Comparison of ENCODE assay signal across 8 cellular contexts in genomic region chr14:77123381-77124344, GRCh38. TPM values are rescaled to one million over a fixed set of nuclear protein-coding genes. Genes with fewer than 3 reads are reported as not detected.
DNase-seq lines count a peak whose midpoint lies in the region; ATAC-seq and TF ChIP-seq lines count a peak whose summit lies in the region.

No MANE protein-coding gene starts in this region.

- H3K9me3 ChIP-seq in ovary: no peaks in the 10 kb centered on the region

- H3K4me1 ChIP-seq in ovary (ENCODE audit: insufficient read depth): no peaks in the 10 kb centered on the region

- H3K27me3 Mint-ChIP-seq in HFFc6 (ENCODE audit: insufficient read depth) (peaks cover 15% of the 10 kb centered on the region), progenitor cell of endocrine pancreas (peaks cover 61% of the 10 kb centered on the region)
- peaks cover 36% of the 10 kb centered on the region for H3K27me3 Mint-ChIP-seq in T-helper 2 cell treated with Interferon-gamma antibody and Interleukin-4, amounts not matched to agents 5 μg/mL and 100 μg/mL, for 36 hours (ENCODE audit: low read depth)

- no peak for TF ChIP-seq CTCF in 22Rv1 (IDR thresholded peaks at IDR 0.05)
- no peak for TF ChIP-seq CTCF in HFFc6 (IDR thresholded peaks at IDR 0.05)
- no peak for TF ChIP-seq CTCF in progenitor cell of endocrine pancreas (IDR thresholded peaks at IDR 0.05; ENCODE audit: unreplicated experiment)
- TF ChIP-seq CTCF in ovary (IDR thresholded peaks at IDR 0.05): no peak

- WGBS in ovary, 3 donors: 85 to 89% (median 89%) methylated on average over 9 of the region's 9 CpGs

- intact Hi-C loops in ovary (cut with DNase I): no loop called here

- no peaks in the 10 kb centered on the region for H3K27me3 ChIP-seq in ovary

- no peak overlapping the region for H3K4me3 ChIP-seq in ovary

- no peak for TF ChIP-seq EP300 in ovary (IDR thresholded peaks at IDR 0.05)

- no peak for TF ChIP-seq POLR2A in ovary (IDR thresholded peaks at IDR 0.05)

- H3K4me3 Mint-ChIP-seq in HFFc6: peak overlapping the region; percentile 74; the same call in 1 of the 2 replicates
- H3K4me3 Mint-ChIP-seq in T-helper 2 cell treated with Interferon-gamma antibody and Interleukin-4, amounts not matched to agents 5 μg/mL and 100 μg/mL, for 36 hours: peak overlapping the region; percentile 71
- H3K4me3 Mint-ChIP-seq in progenitor cell of endocrine pancreas (ENCODE audit: low read depth): no peak overlapping the region

- DNase-seq in HFFc6: no peak
- no peak for DNase-seq in T-helper 2 cell treated with Interferon-gamma antibody and Interleukin-4, amounts not matched to agents 5 μg/mL and 100 μg/mL, for 36 hours (ENCODE audit: low spot score)
- peak; percentile 91 for DNase-seq in islet precursor cell
- peak in 36 of 49 donors; percentile 11 to 91 (median 48) for DNase-seq in substantia nigra (lab: John Stamatoyannopoulos, UW)
- no peak for DNase-seq in progenitor cell of endocrine pancreas (ENCODE audit: low spot score, unreplicated experiment)
- no peak for DNase-seq in ovary

- no peak overlapping the region for H3K27ac Mint-ChIP-seq in HFFc6
- no peak overlapping the region for H3K27ac Mint-ChIP-seq in T-helper 2 cell treated with Interferon-gamma antibody and Interleukin-4, amounts not matched to agents 5 μg/mL and 100 μg/mL, for 36 hours
- H3K27ac Mint-ChIP-seq in progenitor cell of endocrine pancreas: no peak overlapping the region

- peak overlapping the region; percentile 59 for H3K27ac ChIP-seq in 22Rv1
- H3K27ac ChIP-seq in substantia nigra (ENCODE audit: low read depth, low read length, poor library complexity, severe bottlenecking): peak overlapping the region; percentile 58
- H3K27ac ChIP-seq in ovary: no peak overlapping the region

- peaks cover 5% of the 10 kb centered on the region; the same call in 1 of the 2 replicates for H3K4me1 Mint-ChIP-seq in HFFc6 (ENCODE audit: low read depth)
- peaks cover 19% of the 10 kb centered on the region for H3K4me1 Mint-ChIP-seq in T-helper 2 cell treated with Interferon-gamma antibody and Interleukin-4, amounts not matched to agents 5 μg/mL and 100 μg/mL, for 36 hours (ENCODE audit: low read depth)
- peaks cover 4% of the 10 kb centered on the region for H3K4me1 Mint-ChIP-seq in progenitor cell of endocrine pancreas (ENCODE audit: low read depth)

- no peak for ATAC-seq in GM18868 (IDR thresholded peaks at IDR 0.05; ENCODE audit: unreplicated experiment)

- H3K36me3 Mint-ChIP-seq in HFFc6 (ENCODE audit: low read depth) (no peaks in the 10 kb centered on the region), progenitor cell of endocrine pancreas (ENCODE audit: insufficient read depth) (peaks cover 2% of the 10 kb centered on the region)
- H3K36me3 Mint-ChIP-seq in T-helper 2 cell treated with Interferon-gamma antibody and Interleukin-4, amounts not matched to agents 5 μg/mL and 100 μg/mL, for 36 hours (ENCODE audit: low read depth): no peaks in the 10 kb centered on the region

- no peaks in the 10 kb centered on the region for H3K36me3 ChIP-seq in ovary

- H3K9me3 Mint-ChIP-seq in HFFc6 (no peaks in the 10 kb centered on the region), progenitor cell of endocrine pancreas (ENCODE audit: low read depth) (no peaks in the 10 kb centered on the region)
- H3K9me3 Mint-ChIP-seq in T-helper 2 cell treated with Interferon-gamma antibody and Interleukin-4, amounts not matched to agents 5 μg/mL and 100 μg/mL, for 36 hours: no peaks in the 10 kb centered on the region

RNA-seq across cellular contexts. Expression of gene ZDHHC22, which starts 17.9 kb away (rescaled TPM):
- not detected for total RNA-seq in HFFc6 (2021; fragmentation: NEBNext Ultra II Directional; extraction: Animal tissue kit (Norgen Biotek cat#: 25700))
- 0.13 and 0.14 TPM in 2 replicates for total RNA-seq in progenitor cell of endocrine pancreas
- total RNA-seq in ovary: not detected
- polyA plus RNA-seq in ovary: under 1 TPM in 1 of 2 donors, not detected in 1; 0.02 TPM

RNA-seq across cellular contexts. Expression of gene CIPC, which starts 25.6 kb away (rescaled TPM):
- 10 to 100 TPM in 4 of 6 experiments, 1 to 10 TPM in 2; 9.1 to 12.5 (median 11.5) TPM for total RNA-seq in HFFc6 (2021; fragmentation: NEBNext Ultra II Directional; extraction: Animal tissue kit (Norgen Biotek cat#: 25700))
- total RNA-seq in progenitor cell of endocrine pancreas (25.2 and 25.6 TPM in 2 replicates), ovary (10 to 100 TPM; 13.7 to 32.4 (median 22.2) TPM)
- polyA plus RNA-seq in ovary: 10 to 100 TPM in 1 of 2 donors, 1 to 10 TPM in 1; 7.0 to 10.4 TPM

RNA-seq across cellular contexts. Expression of gene TMEM63C, which starts 57.9 kb away (rescaled TPM):
- total RNA-seq in HFFc6 (2021; fragmentation: NEBNext Ultra II Directional; extraction: Animal tissue kit (Norgen Biotek cat#: 25700)): under 1 TPM in 1 of 6 experiments, not detected in 5; 0.05 TPM
- total RNA-seq in progenitor cell of endocrine pancreas: 1.6 and 1.8 TPM in 2 replicates
- under 1 TPM in 6 of 7 donors, not detected in 1; 0.23 to 0.77 (median 0.25) TPM for total RNA-seq in ovary
- 1 to 10 TPM in 1 of 2 donors, under 1 TPM in 1; 0.16 to 1.7 TPM for polyA plus RNA-seq in ovary

Comparison
In these comparisons a context has a peak if more than half of its experiments do, and no peak if none do; other contexts are left out.
1. H3K27ac ChIP-seq: peak in 22Rv1 (single experiment) and substantia nigra (single experiment); none in ovary (0 of 2).
2. DNase-seq: peak in islet precursor cell (single experiment) and substantia nigra (36 of 49); none in HFFc6 (single experiment), T-helper 2 cell treated with Interferon-gamma antibody and Interleukin-4, amounts not matched to agents 5 μg/mL and 100 μg/mL, for 36 hours (single experiment), progenitor cell of endocrine pancreas (single experiment) and ovary (0 of 5).